23 cellular contexts compared by ENCODE assay signal in the genomic region with DNA sequence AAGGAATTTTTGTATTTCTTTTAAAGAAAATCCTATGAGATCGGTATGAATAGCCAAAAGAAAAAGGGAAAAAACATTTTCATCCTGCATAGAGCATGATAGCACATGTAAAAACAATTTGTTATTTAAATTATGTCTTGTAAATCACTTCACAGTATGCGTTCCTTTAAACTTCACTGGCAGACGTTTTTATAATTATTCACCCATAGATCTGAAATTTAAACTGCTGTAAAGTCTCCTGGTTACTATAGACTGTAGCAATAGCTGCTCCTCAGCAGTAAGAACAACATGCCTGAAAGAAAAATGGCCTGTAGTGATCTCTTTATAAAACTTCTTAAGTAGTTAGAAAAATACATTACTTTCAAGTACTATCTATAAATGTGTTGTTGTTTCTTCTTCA.
"Had no signal": no experiment of that assay in that cellular context is flagged by ENCODE, and none has a peak within 500 bp of the region (broad histone marks: within the 10 kb centered on the region; RNA-seq: fewer than 3 reads in every experiment).

No MANE protein-coding gene starts in this region.

- H3K4me2 ChIP-seq: hepatocyte had no signal

- H2AFZ ChIP-seq: hepatocyte had no signal

- H3K27ac ChIP-seq: coronary artery, dorsolateral prefrontal cortex, esophagus muscularis mucosa, foreskin keratinocyte, gastroesophageal sphincter, heart left ventricle, hepatocyte, left lung, lower lobe of right lung had no signal

- ATAC-seq: foreskin keratinocyte; gastroesophageal sphincter; heart left ventricle; left cardiac atrium; left lung; left ventricle myocardium superior; lower lobe of right lung; naive thymus-derived CD4-positive, alpha-beta T cell; natural killer cell had no signal

- FAIRE-seq: endothelial cell of umbilical vein, frontal cortex, islet of Langerhans, keratinocyte had no signal

- H3K27me3 ChIP-seq: dorsolateral prefrontal cortex, esophagus muscularis mucosa, foreskin keratinocyte, gastroesophageal sphincter, heart left ventricle, hepatocyte, left lung had no signal

- H3K9me3 ChIP-seq: esophagus muscularis mucosa, gastroesophageal sphincter had no signal

- DNase-seq: dermis blood vessel endothelial cell; dorsolateral prefrontal cortex; effector CD4-positive, alpha-beta T cell; effector memory CD4-positive, alpha-beta T cell; foreskin keratinocyte; heart left ventricle; hypothalamus; left cardiac atrium; left lung; left ventricle myocardium superior; lower lobe of right lung; mesendoderm; midbrain; naive thymus-derived CD4-positive, alpha-beta T cell; natural killer cell had no signal

- H3K4me3 ChIP-seq: coronary artery, dorsolateral prefrontal cortex, esophagus muscularis mucosa, gastroesophageal sphincter, heart left ventricle, hepatocyte, left lung, lower lobe of right lung had no signal
